In the genomic region with DNA sequence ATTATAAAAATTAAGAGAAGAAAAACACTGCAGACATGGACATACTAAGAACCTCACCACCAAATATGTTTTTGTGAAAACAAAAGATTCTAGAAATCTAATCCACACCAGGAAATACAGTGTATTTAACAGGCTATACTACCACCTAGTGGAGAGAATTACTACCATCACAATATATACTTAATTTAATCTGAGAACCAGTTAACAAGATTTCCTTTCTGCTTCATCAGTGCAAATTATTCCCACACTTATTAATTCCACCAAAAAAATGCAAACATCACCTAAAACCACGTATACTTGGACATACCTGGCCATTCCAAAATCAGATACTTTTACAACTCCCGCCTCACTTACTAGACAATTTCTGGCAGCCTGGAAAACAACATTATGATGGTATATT, we compare ENCODE assay signal across 8 cellular contexts. TPM values are rescaled to one million over a fixed set of nuclear protein-coding genes. Genes with fewer than 3 reads are reported as not detected.
DNase-seq lines count a peak whose midpoint lies in the region; ATAC-seq and TF ChIP-seq lines count a peak whose summit lies in the region.

No MANE protein-coding gene starts in this region.

- peaks cover 0 to 13% (median 0%) of the 10 kb centered on the region in 3 donors for H3K36me3 ChIP-seq in Peyer's patch

- no peaks in the 10 kb centered on the region for H3K36me3 Mint-ChIP-seq in neural crest cell (ENCODE audit: low read depth)

- no peaks in the 10 kb centered on the region for H3K4me1 Mint-ChIP-seq in neural crest cell

- no peak overlapping the region for H3K4me3 Mint-ChIP-seq in neural crest cell

- no peak overlapping the region for H3K4me3 ChIP-seq in Peyer's patch

- no peak overlapping the region for H3K27ac ChIP-seq in Peyer's patch

- ATAC-seq in GM21526 (IDR thresholded peaks at IDR 0.05; ENCODE audit: low FRiP score, unreplicated experiment), result no peak

- H3K4me1 ChIP-seq in Peyer's patch, result peaks cover 0 to 7% (median 1%) of the 10 kb centered on the region in 4 donors

- H3K27me3 ChIP-seq in Peyer's patch, result no peaks in the 10 kb centered on the region

- H3K27ac Mint-ChIP-seq in neural crest cell (ENCODE audit: unreplicated experiment), result no peak overlapping the region

- TF ChIP-seq POLR2A in Peyer's patch (IDR thresholded peaks at IDR 0.05), result no peak

- peaks cover 9% of the 10 kb centered on the region for H3K27me3 Mint-ChIP-seq in neural crest cell (ENCODE audit: low read depth)

- TF ChIP-seq CTCF in Peyer's patch (IDR thresholded peaks at IDR 0.05) (peak; percentile 40 to 76 (median 63)), neural crest cell (conservative IDR thresholded peaks at IDR 0.05) (peak; percentile 84)

- H3K9me3 Mint-ChIP-seq in neural crest cell, result no peaks in the 10 kb centered on the region

- H3K9me3 ChIP-seq in Peyer's patch, result no peaks in the 10 kb centered on the region

- DNase-seq in NCI-H2171 treated with DMSO at 0.1 percent for 48 hours (lab: John Stamatoyannopoulos, UW) (peak; percentile 0), NCI-H2171 (lab: John Stamatoyannopoulos, UW) (no peak), HuH-7.5 (ENCODE audit: low spot score) (peak; percentile 12), Peyer's patch (no peak), epidermal melanocyte (ENCODE audit: insufficient read length, low spot score) (peak; percentile 30), neural crest cell (ENCODE audit: low read depth, low spot score) (no peak)
- no peak for DNase-seq in activated CD4-positive, alpha-beta T cell treated with anti-CD3 and anti-CD28 coated beads, Interleukin-2, amount 50 U/mL, for 1 hour

RNA-seq across cellular contexts. Expression of a gene that starts 7.0 kb away (rescaled TPM):
- total RNA-seq in Peyer's patch, result 10 to 100 TPM in 2 of 4 donors, 1 to 10 TPM in 2; 3.9 to 33.0 (median 9.5) TPM
- total RNA-seq in neural crest cell, result not detected in 2 replicates

Comparison
In these comparisons a context has a peak if more than half of its experiments do, and no peak if none do; other contexts are left out.
1. DNase-seq: peak in NCI-H2171 treated with DMSO at 0.1 percent for 48 hours (single experiment), HuH-7.5 (single experiment) and epidermal melanocyte (single experiment); none in NCI-H2171 (single experiment), Peyer's patch (0 of 3), neural crest cell (single experiment) and activated CD4-positive, alpha-beta T cell treated with anti-CD3 and anti-CD28 coated beads, Interleukin-2, amount 50 U/mL, for 1 hour (single experiment).